Comparison of ENCODE assay signal across 19 cellular contexts in genomic region chr22:36449776-36450175, GRCh38. TPM values are rescaled to one million over a fixed set of nuclear protein-coding genes. Genes with fewer than 3 reads are reported as not detected.
DNase-seq lines count a peak whose midpoint lies in the region; ATAC-seq and TF ChIP-seq lines count a peak whose summit lies in the region.
"Had no signal": no experiment of that assay in that cellular context is flagged by ENCODE, and none has a peak within 500 bp of the region (broad histone marks: within the 10 kb centered on the region; RNA-seq: fewer than 3 reads in every experiment).

No MANE protein-coding gene starts in this region.

- peak overlapping the region in 6 of 8 donors; percentile 54 to 97 (median 75) for H3K27ac Mint-ChIP-seq in CD8-positive, alpha-beta memory T cell
- H3K27ac Mint-ChIP-seq: activated CD4-positive, alpha-beta T cell treated with anti-CD3 and anti-CD28 coated beads for 36 hours; T-helper 1 cell treated with Interleukin-12 subunit alpha and Interleukin-12 subunit beta and Interleukin-4 antibody, amounts not matched to agents 30 μg/mL and 1 μg/mL, for 36 hours had no signal

- no peaks in the 10 kb centered on the region for H4K20me1 ChIP-seq in BLaER1 treated with 17β-estradiol and CSF1 and Interleukin-3, amounts not matched to agents 10 nM and 100 nM

- no peaks in the 10 kb centered on the region for H3K9me3 Mint-ChIP-seq in CD8-positive, alpha-beta memory T cell
- H3K9me3 Mint-ChIP-seq: central memory CD8-positive, alpha-beta T cell; T-helper 1 cell treated with Interleukin-12 subunit alpha and Interleukin-12 subunit beta and Interleukin-4 antibody, amounts not matched to agents 30 μg/mL and 1 μg/mL, for 36 hours had no signal

- no peaks in the 10 kb centered on the region for H3K36me3 ChIP-seq in BLaER1 treated with 17β-estradiol and CSF1 and Interleukin-3, amounts not matched to agents 10 nM and 100 nM
- H3K36me3 ChIP-seq in CD8-positive, alpha-beta memory T cell (ENCODE audit: insufficient read depth, low read length) = no peaks in the 10 kb centered on the region
- no peaks in the 10 kb centered on the region for H3K36me3 ChIP-seq in esophagus (ENCODE audit: control insufficient read depth in 2 of 2, insufficient read depth in 2 of 2, low read length in 1 of 2)
- H3K36me3 ChIP-seq in prostate gland = no peaks in the 10 kb centered on the region

- peaks cover 42 to 69% (median 48%) of the 10 kb centered on the region in 3 donors for H3K4me1 Mint-ChIP-seq in CD8-positive, alpha-beta memory T cell

- DNase-seq in CD8-positive, alpha-beta memory T cell = no peak
- DNase-seq in prostate gland (ENCODE audit: low spot score) = no peak
- DNase-seq in cerebellar nuclear complex (lab: John Stamatoyannopoulos, UW) = no peak
- no peak for DNase-seq in NCI-H2029 treated with DMSO at 0.1 percent for 48 hours (lab: John Stamatoyannopoulos, UW)
- no peak for DNase-seq in islet precursor cell
- DNase-seq: activated CD4-positive, alpha-beta T cell treated with anti-CD3 and anti-CD28 coated beads for 36 hours; activated T-cell treated with anti-CD3 and anti-CD28 coated beads, Interleukin-2, amount 50 U/mL, for 48 hours; DMS79; kidney; NCI-H1048; SHP77; stimulated activated CD4-positive, alpha-beta T cell treated with anti-CD3 and anti-CD28 coated beads, Interleukin-15, amount 100 ng/mL, for 24 hours had no signal

- peak overlapping the region in 9 of 11 experiments; percentile 50 to 77 (median 70); a peak in 17 of 22 replicates for H3K9ac ChIP-seq in BLaER1 treated with 17β-estradiol and CSF1 and Interleukin-3, amounts not matched to agents 10 nM and 100 nM

- no peak overlapping the region for H3K4me3 Mint-ChIP-seq in CD8-positive, alpha-beta memory T cell
- H3K4me3 Mint-ChIP-seq: activated CD4-positive, alpha-beta T cell treated with anti-CD3 and anti-CD28 coated beads for 36 hours; central memory CD8-positive, alpha-beta T cell; T-helper 1 cell treated with Interleukin-12 subunit alpha and Interleukin-12 subunit beta and Interleukin-4 antibody, amounts not matched to agents 30 μg/mL and 1 μg/mL, for 36 hours had no signal

- H3K27me3 ChIP-seq in BLaER1 treated with 17β-estradiol and CSF1 and Interleukin-3, amounts not matched to agents 10 nM and 100 nM = no peaks in the 10 kb centered on the region
- no peaks in the 10 kb centered on the region for H3K27me3 ChIP-seq in CD8-positive, alpha-beta memory T cell (ENCODE audit: insufficient read depth, low read length, poor library complexity, severe bottlenecking)
- H3K27me3 ChIP-seq in esophagus (ENCODE audit: control insufficient read depth in 1 of 2, insufficient read depth in 2 of 2, low read length in 2 of 2) (no peaks in the 10 kb centered on the region), prostate gland (replicated peaks; ENCODE audit: insufficient read depth) (no peaks in the 10 kb centered on the region)

- WGBS in esophagus, 2 donors = 55 to 58% methylated on average over 7 of the region's 7 CpGs
- WGBS in prostate gland = 66% methylated on average over 7 of the region's 7 CpGs

- TF ChIP-seq CTCF in prostate gland (IDR thresholded peaks at IDR 0.05) = no peak

- ATAC-seq in HG03039 (IDR thresholded peaks at IDR 0.05; ENCODE audit: unreplicated experiment) = no peak
- ATAC-seq: activated CD4-positive, alpha-beta T cell treated with anti-CD3 and anti-CD28 coated beads for 36 hours; K562 had no signal

- peaks cover 0 to 2% of the 10 kb centered on the region in 2 donors for H3K27me3 Mint-ChIP-seq in CD8-positive, alpha-beta memory T cell
- H3K27me3 Mint-ChIP-seq: activated CD4-positive, alpha-beta T cell treated with anti-CD3 and anti-CD28 coated beads for 36 hours; central memory CD8-positive, alpha-beta T cell; progenitor cell of endocrine pancreas had no signal

- no peak for TF ChIP-seq POLR2A in prostate gland (IDR thresholded peaks at IDR 0.05)

- H3K4me3 ChIP-seq in BLaER1 treated with 17β-estradiol and CSF1 and Interleukin-3, amounts not matched to agents 10 nM and 100 nM = no peak overlapping the region; a peak in 1 of 20 replicates
- no peak overlapping the region for H3K4me3 ChIP-seq in CD8-positive, alpha-beta memory T cell (ENCODE audit: low read length)
- H3K4me3 ChIP-seq in esophagus (ENCODE audit: low read depth in 1 of 2, low read length in 2 of 2) = no peak overlapping the region
- no peak overlapping the region for H3K4me3 ChIP-seq in prostate gland
- H3K4me3 ChIP-seq: K562 had no signal

- no peaks in the 10 kb centered on the region for H3K36me3 Mint-ChIP-seq in CD8-positive, alpha-beta memory T cell

- H3K9me3 ChIP-seq in BLaER1 treated with 17β-estradiol and CSF1 and Interleukin-3, amounts not matched to agents 10 nM and 100 nM (replicated peaks in 1 of 11) = no peaks in the 10 kb centered on the region
- H3K9me3 ChIP-seq in CD8-positive, alpha-beta memory T cell (ENCODE audit: low read length) = no peaks in the 10 kb centered on the region
- H3K9me3 ChIP-seq in esophagus (ENCODE audit: control insufficient read depth in 2 of 2, insufficient read depth in 1 of 2, low read depth in 1 of 2, low read length in 1 of 2) (no peaks in the 10 kb centered on the region), prostate gland (no peaks in the 10 kb centered on the region)

- peak overlapping the region; percentile 59 to 99 (median 90) for H3K4me2 ChIP-seq in BLaER1 treated with 17β-estradiol and CSF1 and Interleukin-3, amounts not matched to agents 10 nM and 100 nM

- CTCF ChIA-PET in CD8-positive, alpha-beta memory T cell (lab: Charles Lee) = interaction anchor here (1.2 kb wide), 1 partner anchor 21 kb away, joined by 3 read pairs; no protein-coding TSS in a partner anchor

- POLR2A ChIA-PET in CD8-positive, alpha-beta memory T cell (lab: Charles Lee) = no interaction called here

- intact Hi-C loops in prostate gland (cut with DNase I) = loop anchor here (5.0 kb wide), 1 partner anchor 37 kb away; no protein-coding TSS in a partner anchor

- H3K4me1 ChIP-seq in BLaER1 treated with 17β-estradiol and CSF1 and Interleukin-3, amounts not matched to agents 10 nM and 100 nM = peaks cover 91 to 100% (median 98%) of the 10 kb centered on the region in 10 experiments
- H3K4me1 ChIP-seq in CD8-positive, alpha-beta memory T cell (ENCODE audit: insufficient read depth, low read length) = peaks cover 53% of the 10 kb centered on the region
- H3K4me1 ChIP-seq in esophagus (ENCODE audit: control insufficient read depth in 2 of 2, insufficient read depth in 2 of 2, low read length in 1 of 2) = peaks cover 0 to 12% of the 10 kb centered on the region in 2 donors
- H3K4me1 ChIP-seq in prostate gland (replicated peaks) = peaks cover 13% of the 10 kb centered on the region

- H3K27ac ChIP-seq in BLaER1 treated with 17β-estradiol and CSF1 and Interleukin-3, amounts not matched to agents 10 nM and 100 nM = peak overlapping the region in 10 of 11 experiments; percentile 60 to 92 (median 88); a peak in 21 of 22 replicates
- no peak overlapping the region for H3K27ac ChIP-seq in CD8-positive, alpha-beta memory T cell (ENCODE audit: low read depth, low read length)
- H3K27ac ChIP-seq in esophagus (ENCODE audit: low read depth in 2 of 2, low read length in 1 of 2) (peak overlapping the region; percentile 45 to 61), prostate gland (peak overlapping the region; percentile 80 to 82)

RNA-seq across cellular contexts. Expression of gene TXN2, which starts 31.7 kb away (rescaled TPM):
- total RNA-seq in CD8-positive, alpha-beta memory T cell = 100 to 1,000 TPM; 122 to 126 TPM
- polyA plus RNA-seq in CD8-positive, alpha-beta memory T cell = 127 TPM
- 10 to 100 TPM; 53.5 to 81.8 TPM for polyA plus RNA-seq in esophagus
- 100 to 1,000 TPM in 1 of 2 donors, 10 to 100 TPM in 1; 74.3 to 148 TPM for total RNA-seq in prostate gland

RNA-seq across cellular contexts. Expression of gene FOXRED2, which starts 57.1 kb away (rescaled TPM):
- total RNA-seq in CD8-positive, alpha-beta memory T cell = 10 to 100 TPM; 23.7 to 27.6 TPM
- 1.8 TPM for polyA plus RNA-seq in CD8-positive, alpha-beta memory T cell
- 1 to 10 TPM; 3.2 to 3.7 TPM for polyA plus RNA-seq in esophagus
- 10 to 100 TPM; 24.7 to 33.7 TPM for total RNA-seq in prostate gland
